ENCODE assay signal across 13 cellular contexts in the genomic region with DNA sequence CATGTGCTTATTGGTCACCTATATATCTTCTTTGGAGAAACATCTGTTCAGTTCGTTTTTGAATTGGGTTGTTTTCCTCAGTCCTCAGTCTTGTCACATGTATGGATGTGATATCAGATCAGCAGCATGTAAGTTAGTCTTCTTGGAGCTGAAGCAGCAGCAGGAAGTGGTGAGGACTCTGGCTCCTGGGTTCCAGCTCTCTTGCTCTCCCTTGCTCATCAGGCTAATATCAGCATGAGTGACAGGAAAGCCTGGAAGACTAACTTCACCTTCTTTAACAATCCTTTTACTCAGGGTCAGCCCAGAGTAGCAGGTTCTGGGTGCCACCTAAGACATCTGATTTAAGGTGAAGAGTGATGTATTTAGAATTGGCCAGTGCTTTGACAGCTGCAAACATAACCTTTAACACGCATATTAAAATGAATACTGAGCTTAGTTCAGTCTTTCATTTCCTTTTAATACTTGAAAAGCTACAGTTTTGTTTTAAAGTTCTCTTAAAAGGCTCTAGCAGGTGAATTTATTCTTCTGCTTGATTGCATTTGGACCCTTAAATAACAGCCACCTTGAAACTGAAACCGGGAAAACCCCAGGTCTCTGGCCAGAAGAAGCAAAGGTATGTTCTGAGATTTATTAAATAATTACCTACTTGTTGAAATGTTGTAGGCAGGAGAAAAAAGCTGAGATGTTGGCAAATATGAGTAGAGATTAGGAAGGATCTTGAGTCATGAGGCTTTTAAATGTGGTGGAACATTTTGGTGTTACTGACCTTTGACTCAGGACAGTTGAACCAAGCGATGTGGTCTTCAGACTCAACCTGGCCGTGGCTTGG. TPM values are rescaled to one million over a fixed set of nuclear protein-coding genes. Genes with fewer than 3 reads are reported as not detected.
A peak's percentile ranks its signal among the peaks of the same experiment; 100 is the strongest.
DNase-seq lines count a peak whose midpoint lies in the region; ATAC-seq and TF ChIP-seq lines count a peak whose summit lies in the region.
"Had no signal": no experiment of that assay in that cellular context is flagged by ENCODE, and none has a peak within 500 bp of the region (broad histone marks: within the 10 kb centered on the region; RNA-seq: fewer than 3 reads in every experiment).

No MANE protein-coding gene starts in this region.

- H2AFZ ChIP-seq in SK-N-SH (ENCODE audit: low read depth): no peak overlapping the region

- TF ChIP-seq RAD21 in SK-N-SH (IDR thresholded peaks at IDR 0.05; ENCODE audit: low read length): no peak

- ATAC-seq in activated CD8-positive, alpha-beta memory T cell treated with anti-CD3 and anti-CD28 coated beads, Interleukin-2, amount 10 ng/mL, durations not matched to agents 7 days and 5 days: peak; percentile 37
- ATAC-seq in GM21737 (IDR thresholded peaks at IDR 0.05; ENCODE audit: unreplicated experiment): peak; percentile 38
- peak; percentile 52 for ATAC-seq in HG03354 (IDR thresholded peaks at IDR 0.05; ENCODE audit: poor library complexity, severe bottlenecking, unreplicated experiment)
- ATAC-seq: SK-N-SH treated with all-trans-retinoic acid at 6 μM for 48 hours had no signal

- H3K4me1 Mint-ChIP-seq in activated CD8-positive, alpha-beta memory T cell treated with anti-CD3 and anti-CD28 coated beads, Interleukin-2, amount 10 ng/mL, durations not matched to agents 7 days and 5 days: peaks cover 34% of the 10 kb centered on the region

- no peak overlapping the region for H3K4me2 ChIP-seq in SK-N-SH

- H3K27me3 Mint-ChIP-seq in activated CD8-positive, alpha-beta memory T cell treated with anti-CD3 and anti-CD28 coated beads, Interleukin-2, amount 10 ng/mL, durations not matched to agents 7 days and 5 days: no peaks in the 10 kb centered on the region

- TF ChIP-seq CTCF in spleen (IDR thresholded peaks at IDR 0.05 in 8 of 11, conservative IDR thresholded peaks at IDR 0.05 in 3 of 11): no peak
- TF ChIP-seq CTCF in SK-N-SH (IDR thresholded peaks at IDR 0.05): no peak

- CTCF ChIA-PET in activated CD8-positive, alpha-beta memory T cell treated with anti-CD3 and anti-CD28 coated beads, Interleukin-2, amount 10 ng/mL, durations not matched to agents 7 days and 5 days (lab: Charles Lee): interaction anchor here (0.7 kb wide), 1 partner anchor 880 kb away, joined by 3 read pairs; no protein-coding TSS in a partner anchor
- CTCF ChIA-PET in SK-N-SH (lab: Yijun Ruan, JAX): no interaction called here

- peaks cover 4% of the 10 kb centered on the region for H3K36me3 Mint-ChIP-seq in activated CD8-positive, alpha-beta memory T cell treated with anti-CD3 and anti-CD28 coated beads, Interleukin-2, amount 10 ng/mL, durations not matched to agents 7 days and 5 days
- H3K36me3 Mint-ChIP-seq: type B pancreatic cell had no signal

- H3K9me3 Mint-ChIP-seq in activated CD8-positive, alpha-beta memory T cell treated with anti-CD3 and anti-CD28 coated beads, Interleukin-2, amount 10 ng/mL, durations not matched to agents 7 days and 5 days (ENCODE audit: low read depth): no peaks in the 10 kb centered on the region
- H3K9me3 Mint-ChIP-seq: type B pancreatic cell had no signal

- TF ChIP-seq EP300 in SK-N-SH (IDR thresholded peaks at IDR 0.05; ENCODE audit: borderline replicate concordance in 1 of 2, low read depth in 1 of 2, low read length in 1 of 2): no peak

- WGBS in spleen, 5 donors: 57 to 69% (median 66%) methylated on average over 5 of the region's 5 CpGs
- 47% methylated on average over 5 of the region's 5 CpGs for WGBS in SK-N-SH (ENCODE audit: low lambda C conversion rate)

- peak overlapping the region; percentile 36 to 85 (median 70) for H3K27ac ChIP-seq in spleen
- H3K27ac ChIP-seq in SK-N-SH (ENCODE audit: low read depth in 2 of 2, low read length in 1 of 2): no peak overlapping the region

- peaks cover 6% of the 10 kb centered on the region for H3F3A ChIP-seq in SK-N-SH (replicated peaks; ENCODE audit: insufficient read depth)

- H3K4me1 ChIP-seq in spleen (peaks cover 5 to 74% (median 24%) of the 10 kb centered on the region in 6 donors), SK-N-SH (ENCODE audit: control insufficient read depth in 1 of 2, insufficient read depth in 2 of 2, low read depth in 1 of 2, low read length in 1 of 2) (peaks cover 3 to 11% of the 10 kb centered on the region in 2 experiments; a peak in 2 of 4 replicates)

- no peaks in the 10 kb centered on the region for H3K79me2 ChIP-seq in SK-N-SH (ENCODE audit: insufficient read depth)

- no peak for TF ChIP-seq POLR2A in spleen (IDR thresholded peaks at IDR 0.05)

- H3K27me3 ChIP-seq in spleen (replicated peaks in 1 of 7) (no peaks in the 10 kb centered on the region), SK-N-SH (ENCODE audit: insufficient read depth) (no peaks in the 10 kb centered on the region)

- H3K9me3 ChIP-seq in spleen (no peaks in the 10 kb centered on the region), SK-N-SH (no peaks in the 10 kb centered on the region)

- intact Hi-C loops in spleen (cut with DNase I; ENCODE audit: low total_unique reads): no loop called here

- no peak overlapping the region for H3K27ac Mint-ChIP-seq in activated CD8-positive, alpha-beta memory T cell treated with anti-CD3 and anti-CD28 coated beads, Interleukin-2, amount 10 ng/mL, durations not matched to agents 7 days and 5 days
- H3K27ac Mint-ChIP-seq: type B pancreatic cell had no signal

- POLR2A ChIA-PET in SK-N-SH (lab: Yijun Ruan, JAX): no interaction called here

- no peaks in the 10 kb centered on the region for H3K36me3 ChIP-seq in spleen
- H3K36me3 ChIP-seq in SK-N-SH (replicated peaks in 1 of 2; ENCODE audit: control insufficient read depth in 1 of 2, insufficient read depth in 2 of 2, low read length in 1 of 2): no peaks in the 10 kb centered on the region

- H3K4me3 ChIP-seq in spleen (peak overlapping the region in 1 of 8 donors; percentile 17), SK-N-SH (ENCODE audit: low read depth in 2 of 2, low read length in 1 of 2) (no peak overlapping the region)

- no peak for DNase-seq in activated CD8-positive, alpha-beta memory T cell treated with anti-CD3 and anti-CD28 coated beads, Interleukin-2, amount 10 ng/mL, durations not matched to agents 7 days and 5 days
- no peak for DNase-seq in activated CD8-positive, alpha-beta memory T cell treated with anti-CD3 and anti-CD28 coated beads, Interleukin-2, amount 50 U/mL, for 48 hours
- no peak for DNase-seq in spleen
- DNase-seq in stimulated activated CD4-positive, alpha-beta T cell treated with anti-CD3 and anti-CD28 coated beads, Interleukin-4, amount 100 ng/mL, for 4 hours: no peak
- no peak for DNase-seq in pons (ENCODE audit: low spot score)
- DNase-seq in SK-N-SH: no peak
- DNase-seq: 8988T, erythroblast, NCI-H446 had no signal

- H3K9me2 ChIP-seq in SK-N-SH: no peaks in the 10 kb centered on the region

- no peaks in the 10 kb centered on the region for H4K20me1 ChIP-seq in SK-N-SH (ENCODE audit: insufficient read depth)

- H3K9ac ChIP-seq in SK-N-SH: no peak overlapping the region

- no peak overlapping the region for H3K4me3 Mint-ChIP-seq in activated CD8-positive, alpha-beta memory T cell treated with anti-CD3 and anti-CD28 coated beads, Interleukin-2, amount 10 ng/mL, durations not matched to agents 7 days and 5 days
- H3K4me3 Mint-ChIP-seq: type B pancreatic cell had no signal

TF ChIP-seq in SK-N-SH, 30 proteins besides CTCF, POLR2A, EP300 and RAD21 (continues in another document):
- TF ChIP-seq MEF2A (IDR thresholded peaks at IDR 0.05; ENCODE audit: borderline replicate concordance, low read depth) (no peak), NFIC (IDR thresholded peaks at IDR 0.05; ENCODE audit: borderline replicate concordance) (no peak), FOXM1 (IDR thresholded peaks at IDR 0.05; ENCODE audit: low read depth) (no peak), TAF1 (IDR thresholded peaks at IDR 0.05; ENCODE audit: borderline replicate concordance, low read depth, low read length) (no peak), TEAD4 (IDR thresholded peaks at IDR 0.05; ENCODE audit: borderline replicate concordance, insufficient read depth) (no peak), RXRA (IDR thresholded peaks at IDR 0.05; ENCODE audit: borderline replicate concordance, low read depth) (no peak), ELF1 (IDR thresholded peaks at IDR 0.05) (no peak), YY1 (IDR thresholded peaks at IDR 0.05; ENCODE audit: low read depth) (no peak), GATA2 (CRISPR knock-in tag; IDR thresholded peaks at IDR 0.05) (no peak)
- TF ChIP-seq, protein P1, sequence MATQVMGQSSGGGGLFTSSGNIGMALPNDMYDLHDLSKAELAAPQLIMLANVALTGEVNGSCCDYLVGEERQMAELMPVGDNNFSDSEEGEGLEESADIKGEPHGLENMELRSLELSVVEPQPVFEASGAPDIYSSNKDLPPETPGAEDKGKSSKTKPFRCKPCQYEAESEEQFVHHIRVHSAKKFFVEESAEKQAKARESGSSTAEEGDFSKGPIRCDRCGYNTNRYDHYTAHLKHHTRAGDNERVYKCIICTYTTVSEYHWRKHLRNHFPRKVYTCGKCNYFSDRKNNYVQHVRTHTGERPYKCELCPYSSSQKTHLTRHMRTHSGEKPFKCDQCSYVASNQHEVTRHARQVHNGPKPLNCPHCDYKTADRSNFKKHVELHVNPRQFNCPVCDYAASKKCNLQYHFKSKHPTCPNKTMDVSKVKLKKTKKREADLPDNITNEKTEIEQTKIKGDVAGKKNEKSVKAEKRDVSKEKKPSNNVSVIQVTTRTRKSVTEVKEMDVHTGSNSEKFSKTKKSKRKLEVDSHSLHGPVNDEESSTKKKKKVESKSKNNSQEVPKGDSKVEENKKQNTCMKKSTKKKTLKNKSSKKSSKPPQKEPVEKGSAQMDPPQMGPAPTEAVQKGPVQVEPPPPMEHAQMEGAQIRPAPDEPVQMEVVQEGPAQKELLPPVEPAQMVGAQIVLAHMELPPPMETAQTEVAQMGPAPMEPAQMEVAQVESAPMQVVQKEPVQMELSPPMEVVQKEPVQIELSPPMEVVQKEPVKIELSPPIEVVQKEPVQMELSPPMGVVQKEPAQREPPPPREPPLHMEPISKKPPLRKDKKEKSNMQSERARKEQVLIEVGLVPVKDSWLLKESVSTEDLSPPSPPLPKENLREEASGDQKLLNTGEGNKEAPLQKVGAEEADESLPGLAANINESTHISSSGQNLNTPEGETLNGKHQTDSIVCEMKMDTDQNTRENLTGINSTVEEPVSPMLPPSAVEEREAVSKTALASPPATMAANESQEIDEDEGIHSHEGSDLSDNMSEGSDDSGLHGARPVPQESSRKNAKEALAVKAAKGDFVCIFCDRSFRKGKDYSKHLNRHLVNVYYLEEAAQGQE (IDR thresholded peaks at IDR 0.05; ENCODE audit: low read depth, low read length): no peak

RNA-seq across cellular contexts. Expression of a gene that starts 54.3 kb away (rescaled TPM):
- total RNA-seq in activated CD8-positive, alpha-beta memory T cell treated with anti-CD3 and anti-CD28 coated beads, Interleukin-2, amount 10 ng/mL, durations not matched to agents 7 days and 5 days: 1 to 10 TPM; 5.4 to 7.3 TPM
- 10 to 100 TPM; 12.4 to 43.1 (median 19.6) TPM for total RNA-seq in spleen
- polyA plus RNA-seq in spleen (10 to 100 TPM in 2 of 3 donors, 1 to 10 TPM in 1; 8.4 to 15.5 (median 10.8) TPM), SK-N-SH (2012; rRNA removed) (37.4 and 61.1 TPM in 2 replicates)
- polyA plus RNA-seq in SK-N-SH (2012; cell fraction: cytosol; rRNA removed): 63.1 and 64.3 TPM in 2 replicates
- 23.4 and 39.3 TPM in 2 replicates for polyA plus RNA-seq in SK-N-SH (2012; cell fraction: nucleus; rRNA removed)

Comparison
In these comparisons a context has a peak if more than half of its experiments do, and no peak if none do; other contexts are left out.
1. H3K27ac ChIP-seq: peak in spleen (8 of 8); none in SK-N-SH (0 of 2).
2. Peak in every context shown above with its lines, with median percentiles within 50 percentile points of each other: ATAC-seq.